17 cellular contexts compared by ENCODE assay signal in genomic region chr22:43005106-43005505, GRCh38. TPM values are rescaled to one million over a fixed set of nuclear protein-coding genes. Genes with fewer than 3 reads are reported as not detected.
DNase-seq lines count a peak whose midpoint lies in the region; TF ChIP-seq lines count a peak whose summit lies in the region.
"Had no signal": no experiment of that assay in that cellular context is flagged by ENCODE, and none has a peak within 500 bp of the region (broad histone marks: within the 10 kb centered on the region; RNA-seq: fewer than 3 reads in every experiment).

No MANE protein-coding gene starts in this region.

- no peak overlapping the region for H3K23ac ChIP-seq in mesendoderm (ENCODE audit: low read length)

- no peaks in the 10 kb centered on the region for H4K20me1 ChIP-seq in mammary epithelial cell (ENCODE audit: insufficient read depth, low read length)
- peaks cover 8% of the 10 kb centered on the region; the same call in 1 of the 2 replicates for H4K20me1 ChIP-seq in PC-9 (ENCODE audit: insufficient read depth)
- H4K20me1 ChIP-seq in fibroblast of lung (ENCODE audit: control insufficient read depth, extremely low read depth, insufficient read depth, low read length) = no peaks in the 10 kb centered on the region

- no peak overlapping the region for H4K5ac ChIP-seq in mesendoderm (ENCODE audit: low read length)

- H3K18ac ChIP-seq in mesendoderm (ENCODE audit: low read length) = no peak overlapping the region

- no peaks in the 10 kb centered on the region for H3K27me3 Mint-ChIP-seq in MCF 10A (ENCODE audit: insufficient read depth, unreplicated experiment)
- H3K27me3 Mint-ChIP-seq in chondrocyte (ENCODE audit: low read depth) = no peaks in the 10 kb centered on the region
- H3K27me3 Mint-ChIP-seq in CD14-positive monocyte (ENCODE audit: low read depth in 3 of 3) = peaks cover 0 to 3% (median 0%) of the 10 kb centered on the region in 3 donors
- H3K27me3 Mint-ChIP-seq: dendritic cell treated with granulocyte-macrophage colony-stimulating factor and Interleukin-4, amounts not matched to agents 40 ng/mL and 50 ng/mL, for 4 days had no signal

- intact Hi-C loops in MCF 10A (cut with micrococcal nuclease) (no loop called here), mammary epithelial cell (cut with micrococcal nuclease) (no loop called here), PC-9 (cut with micrococcal nuclease; ENCODE audit: unreplicated experiment) (no loop called here), transverse colon (cut with DNase I; ENCODE audit: low total_unique reads) (no loop called here), CD14-positive monocyte (cut with micrococcal nuclease) (no loop called here)

- H3K27ac ChIP-seq in mammary epithelial cell (ENCODE audit: insufficient read depth, low read depth, low read length) (no peak overlapping the region), PC-9 (peak overlapping the region; percentile 4; the same call in 1 of the 2 replicates), fibroblast of lung (ENCODE audit: insufficient read depth, low read length) (no peak overlapping the region), transverse colon (peak overlapping the region; percentile 72 to 86 (median 82)), mesendoderm (ENCODE audit: low read depth, low read length) (no peak overlapping the region)
- H3K27ac ChIP-seq: parathyroid adenoma, WERI-Rb-1 had no signal

- no peak overlapping the region for H2BK15ac ChIP-seq in mesendoderm (replicated peaks; ENCODE audit: low read depth)

- H3K27me3 ChIP-seq in mammary epithelial cell (ENCODE audit: insufficient read depth, low read length) (no peaks in the 10 kb centered on the region), PC-9 (ENCODE audit: insufficient read depth, low read depth) (no peaks in the 10 kb centered on the region), fibroblast of lung (ENCODE audit: control insufficient read depth, insufficient read depth, low read length) (no peaks in the 10 kb centered on the region), transverse colon (no peaks in the 10 kb centered on the region), mesendoderm (ENCODE audit: insufficient read depth, low read length, poor library complexity) (no peaks in the 10 kb centered on the region)
- H3K27me3 ChIP-seq: heart right ventricle, MG63 had no signal

- H3K36me3 ChIP-seq in mammary epithelial cell (ENCODE audit: insufficient read depth, low read length) (no peaks in the 10 kb centered on the region), PC-9 (ENCODE audit: low read depth) (0 out of 2 replicates have a peak, but pooled peaks cover 4% of the 10 kb centered on the region), fibroblast of lung (ENCODE audit: control insufficient read depth, insufficient read depth, low read length) (no peaks in the 10 kb centered on the region), transverse colon (no peaks in the 10 kb centered on the region), mesendoderm (ENCODE audit: control insufficient read depth, insufficient read depth, low read length) (no peaks in the 10 kb centered on the region)
- H3K36me3 ChIP-seq: heart right ventricle, WERI-Rb-1 had no signal

- no peak for TF ChIP-seq EP300 in transverse colon (IDR thresholded peaks at IDR 0.05; ENCODE audit: low read depth)

- H2AFZ ChIP-seq in mammary epithelial cell (ENCODE audit: low read depth, low read length) (no peak overlapping the region), PC-9 (no peak overlapping the region), fibroblast of lung (ENCODE audit: low read length) (no peak overlapping the region)
- H2AFZ ChIP-seq: parathyroid adenoma had no signal

- no peaks in the 10 kb centered on the region for H3K9me3 ChIP-seq in mammary epithelial cell (replicated peaks; ENCODE audit: insufficient read depth, low read length)
- H3K9me3 ChIP-seq in PC-9 (ENCODE audit: insufficient read depth, low read depth) = no peaks in the 10 kb centered on the region
- no peaks in the 10 kb centered on the region for H3K9me3 ChIP-seq in fibroblast of lung (ENCODE audit: control insufficient read depth, insufficient read depth, low read depth, low read length)
- H3K9me3 ChIP-seq in transverse colon = no peaks in the 10 kb centered on the region
- H3K9me3 ChIP-seq: heart right ventricle, MG63 had no signal

- H3K9ac ChIP-seq in mammary epithelial cell (ENCODE audit: insufficient read depth, low read length) = no peak overlapping the region
- no peak overlapping the region for H3K9ac ChIP-seq in fibroblast of lung (ENCODE audit: insufficient read depth, low read length)
- H3K9ac ChIP-seq in mesendoderm (ENCODE audit: low read length) = no peak overlapping the region
- H3K9ac ChIP-seq: parathyroid adenoma had no signal

- TF ChIP-seq CTCF in MCF 10A (IDR thresholded peaks at IDR 0.05; ENCODE audit: unreplicated experiment) (no peak), mammary epithelial cell (conservative IDR thresholded peaks at IDR 0.05 in 1 of 2, IDR thresholded peaks at IDR 0.05 in 1 of 2; ENCODE audit: extremely low read depth in 1 of 2, insufficient read depth in 1 of 2, low read depth in 1 of 2, low read length in 2 of 2) (no peak), PC-9 (conservative IDR thresholded peaks at IDR 0.05) (no peak), fibroblast of lung (conservative IDR thresholded peaks at IDR 0.05 in 1 of 2, IDR thresholded peaks at IDR 0.05 in 1 of 2; ENCODE audit: low read depth in 1 of 2, low read length in 2 of 2) (no peak), transverse colon (IDR thresholded peaks at IDR 0.05) (no peak), chondrocyte (IDR thresholded peaks at IDR 0.05) (no peak), CD14-positive monocyte (IDR thresholded peaks at IDR 0.05) (no peak)

- peaks cover 98% of the 10 kb centered on the region for H3K79me2 ChIP-seq in mammary epithelial cell (ENCODE audit: insufficient read depth, low read length)
- peaks cover 100% of the 10 kb centered on the region for H3K79me2 ChIP-seq in PC-9 (ENCODE audit: low read depth)
- peaks cover 82% of the 10 kb centered on the region for H3K79me2 ChIP-seq in fibroblast of lung (ENCODE audit: control insufficient read depth, insufficient read depth, low read length)
- peaks cover 83% of the 10 kb centered on the region for H3K79me2 ChIP-seq in mesendoderm (ENCODE audit: control insufficient read depth, insufficient read depth, low read length)

- no peak overlapping the region for H2BK5ac ChIP-seq in mesendoderm (ENCODE audit: low read length)

- peaks cover 40% of the 10 kb centered on the region for H3K79me1 ChIP-seq in mesendoderm (ENCODE audit: low read length)

- BruUV-seq in MCF 10A (replicated peaks; lab: Mats Ljungman, UMichigan) (no TSS peak), mammary epithelial cell (replicated peaks; lab: Mats Ljungman, UMichigan) (no TSS peak), PC-9 (replicated peaks; lab: Mats Ljungman, UMichigan) (no TSS peak)

- DNase-seq in MCF 10A (ENCODE audit: unreplicated experiment) (no peak), mammary epithelial cell (no peak), PC-9 (no peak), fibroblast of lung (ENCODE audit: low read depth in 2 of 2) (no peak), transverse colon (no peak), mesendoderm (no peak), chondrocyte (ENCODE audit: low spot score) (no peak), CD14-positive monocyte (ENCODE audit: low spot score) (no peak)
- DNase-seq: heart right ventricle, MG63, NCI-H187, NCI-H524 treated with DMSO at 0.1 percent for 48 hours, small intestine, SW 1271, WERI-Rb-1 had no signal

- H2BK120ac ChIP-seq in mesendoderm (ENCODE audit: low read depth, low read length) = no peak overlapping the region

- H3K9me3 Mint-ChIP-seq in MCF 10A (ENCODE audit: unreplicated experiment) (no peaks in the 10 kb centered on the region), chondrocyte (ENCODE audit: low read depth) (no peaks in the 10 kb centered on the region), CD14-positive monocyte (no peaks in the 10 kb centered on the region)
- H3K9me3 Mint-ChIP-seq: dendritic cell treated with granulocyte-macrophage colony-stimulating factor and Interleukin-4, amounts not matched to agents 40 ng/mL and 50 ng/mL, for 4 days had no signal

- in situ Hi-C loops in mammary epithelial cell (cut with MboI; ENCODE audit: low sequenced_read_pairs in 2 of 2) (no loop called here), transverse colon (cut with MboI; ENCODE audit: low pct_ligation_motif_present in 1 of 4, low pct_unique_long_range_greater_than_20kb in 1 of 4, low sequenced_read_pairs in 3 of 4) (no loop called here)

- H3K27ac Mint-ChIP-seq in MCF 10A (ENCODE audit: low read depth, unreplicated experiment) (peak overlapping the region; percentile 70), chondrocyte (ENCODE audit: unreplicated experiment) (no peak overlapping the region), CD14-positive monocyte (peak overlapping the region in 3 of 7 donors; percentile 32 to 57 (median 44))

- H3K4me3 ChIP-seq in mammary epithelial cell (replicated peaks in 1 of 3; ENCODE audit: insufficient read depth in 1 of 3, low read depth in 2 of 3, low read length in 3 of 3) (no peak overlapping the region), PC-9 (no peak overlapping the region), fibroblast of lung (replicated peaks in 1 of 4; ENCODE audit: control extremely low read depth in 1 of 4, insufficient read depth in 1 of 4, low read depth in 3 of 4, low read length in 4 of 4) (no peak overlapping the region), transverse colon (no peak overlapping the region), mesendoderm (ENCODE audit: low read length) (no peak overlapping the region)
- H3K4me3 ChIP-seq: heart right ventricle, MG63 had no signal

- peaks cover 40% of the 10 kb centered on the region for H3F3A ChIP-seq in PC-9 (ENCODE audit: insufficient read depth, low read depth)

- no peak overlapping the region for H4K8ac ChIP-seq in mesendoderm (ENCODE audit: low read depth, low read length)

- H3K4ac ChIP-seq in mesendoderm (ENCODE audit: low read depth, low read length) = no peak overlapping the region

- no peaks in the 10 kb centered on the region for H3K9me2 ChIP-seq in PC-9 (ENCODE audit: insufficient read depth)

- dilution Hi-C loops in mammary epithelial cell (cut with HindIII; ENCODE audit: low sequenced_read_pairs) = no loop called here

- peaks cover 61% of the 10 kb centered on the region for H3K4me1 ChIP-seq in mammary epithelial cell (ENCODE audit: insufficient read depth, low read length)
- H3K4me1 ChIP-seq in PC-9 (replicated peaks; ENCODE audit: insufficient read depth) = peaks cover 85% of the 10 kb centered on the region
- H3K4me1 ChIP-seq in fibroblast of lung (ENCODE audit: control insufficient read depth, extremely low read depth, insufficient read depth, low read length) = peaks cover 34% of the 10 kb centered on the region
- H3K4me1 ChIP-seq in transverse colon = peaks cover 60 to 100% (median 82%) of the 10 kb centered on the region in 4 donors
- peaks cover 17% of the 10 kb centered on the region for H3K4me1 ChIP-seq in mesendoderm (ENCODE audit: control insufficient read depth, low read depth, low read length)
- H3K4me1 ChIP-seq: parathyroid adenoma had no signal

- H3K56ac ChIP-seq in mesendoderm (ENCODE audit: low read length) = no peak overlapping the region

- no peak overlapping the region for H3K4me2 ChIP-seq in mammary epithelial cell (ENCODE audit: insufficient read depth, low read depth, low read length)
- H3K4me2 ChIP-seq in PC-9 = no peak overlapping the region
- peak overlapping the region; percentile 18 for H3K4me2 ChIP-seq in fibroblast of lung (ENCODE audit: extremely low read depth, insufficient read depth, low read length)
- H3K4me2 ChIP-seq in mesendoderm (ENCODE audit: low read length) = no peak overlapping the region

- 89% methylated on average over 2 of the region's 2 CpGs for WGBS in mammary epithelial cell (ENCODE audit: low coverage, missing lambda C conversion rate)
- WGBS in transverse colon (ENCODE audit: low coverage in 1 of 2), 2 donors = 59 to 74% methylated on average over 2 of the region's 2 CpGs
- no CpG with 5 or more reads among the region's 2 CpGs for WGBS in mesendoderm (ENCODE audit: extremely low coverage, insufficient coverage, low lambda C conversion rate)

- no peak for TF ChIP-seq POLR2A in transverse colon (IDR thresholded peaks at IDR 0.05)

- H3K4me3 Mint-ChIP-seq in MCF 10A (ENCODE audit: unreplicated experiment) (no peak overlapping the region), chondrocyte (ENCODE audit: unreplicated experiment) (no peak overlapping the region), CD14-positive monocyte (no peak overlapping the region)
- H3K4me3 Mint-ChIP-seq: dendritic cell treated with granulocyte-macrophage colony-stimulating factor and Interleukin-4, amounts not matched to agents 40 ng/mL and 50 ng/mL, for 4 days had no signal

- H2AK5ac ChIP-seq in mesendoderm (ENCODE audit: low read length) = no peak overlapping the region

- H3K4me1 Mint-ChIP-seq in MCF 10A (ENCODE audit: insufficient read depth, unreplicated experiment) (peaks cover 39% of the 10 kb centered on the region), chondrocyte (ENCODE audit: low read depth) (peaks cover 74% of the 10 kb centered on the region), CD14-positive monocyte (peaks cover 75% of the 10 kb centered on the region)

- no peaks in the 10 kb centered on the region for H3K36me3 Mint-ChIP-seq in MCF 10A (ENCODE audit: insufficient read depth, unreplicated experiment)
- H3K36me3 Mint-ChIP-seq in chondrocyte (ENCODE audit: low read depth) = no peaks in the 10 kb centered on the region
- peaks cover 3 to 4% of the 10 kb centered on the region in 2 donors for H3K36me3 Mint-ChIP-seq in CD14-positive monocyte

- CTCF ChIA-PET in MCF 10A (lab: Yijun Ruan, JAX) = interaction anchor here (0.6 to 0.9 kb wide), 3 partner anchors 16 to 85 kb away, joined by 3 to 4 read pairs (median 3); no protein-coding TSS in a partner anchor
- CTCF ChIA-PET in mammary epithelial cell (lab: Charles Lee; ENCODE audit: low non-redundant PET) = no interaction called here
- CTCF ChIA-PET in PC-9 (lab: Charles Lee) = interaction anchor here (0.5 kb wide), 1 partner anchor 43 kb away, joined by 5 read pairs; no protein-coding TSS in a partner anchor

- POLR2A ChIA-PET in MCF 10A (lab: Yijun Ruan, JAX) (interaction anchor here (1.0 to 8.2 kb wide), 4 partner anchors 9 to 15 kb away, joined by 4 to 85 read pairs (median 4); partner anchors contain the start of gene PACSIN2), PC-9 (lab: Charles Lee; ENCODE audit: unreplicated experiment) (no interaction called here)

RNA-seq across cellular contexts. Expression of gene PACSIN2, which starts 9.8 kb away (rescaled TPM):
- total RNA-seq in MCF 10A (2022) (66.5 and 67.3 TPM in 2 replicates), mammary epithelial cell (10 to 100 TPM; 69.8 to 80.0 TPM), PC-9 (2021) (102 and 103 TPM in 2 replicates), fibroblast of lung (25.4 and 30.1 TPM in 2 replicates), transverse colon (100 to 1,000 TPM in 3 of 4 donors, 10 to 100 TPM in 1; 53.9 to 250 (median 198) TPM), chondrocyte (58.9 to 93.4 TPM (median 82.1 TPM) in 3 replicates)
- polyA plus RNA-seq in mammary epithelial cell (64.2 TPM), fibroblast of lung (41.4 and 55.3 TPM in 2 replicates), CD14-positive monocyte (10 to 100 TPM; 31.2 to 40.2 TPM)
- polyA minus RNA-seq in mammary epithelial cell (37.8 TPM), fibroblast of lung (ENCODE audit: low replicate concordance) (18.3 and 26.8 TPM in 2 replicates)
- polyA plus RNA-seq in fibroblast of lung (2012) = 28.6 and 40.8 TPM in 2 replicates
- polyA plus RNA-seq in mesendoderm (2013, experiment 1 of 2) = 48.6 TPM
- polyA plus RNA-seq in mesendoderm (2013, experiment 2 of 2) = 48.6 TPM

Comparison
In these comparisons a context has a peak if more than half of its experiments do, and no peak if none do; other contexts are left out.
1. H3K27ac ChIP-seq: peak in PC-9 (single experiment) and transverse colon (4 of 4); none in mammary epithelial cell (single experiment), fibroblast of lung (single experiment) and mesendoderm (single experiment).